Comparison of ENCODE assay signal across 14 cellular contexts in genomic region chr3:123379041-123379830, GRCh38.
"Had no signal": no experiment of that assay in that cellular context is flagged by ENCODE, and none has a peak within 500 bp of the region (broad histone marks: within the 10 kb centered on the region; RNA-seq: fewer than 3 reads in every experiment).

No MANE protein-coding gene starts in this region.

- DNase-seq: activated CD4-positive, CD25-positive, alpha-beta regulatory T cell treated with anti-CD3 and anti-CD28 coated beads, Interleukin-2, amount 50 U/mL, for 72 hours; activated naive CD4-positive, alpha-beta T cell treated with Interleukin-2 at 50 U/mL for 16 hours; activated naive CD8-positive, alpha-beta T cell treated with anti-CD3 and anti-CD28 coated beads, Interleukin-2, amount 50 U/mL, for 24 hours; aorta; midbrain; pancreas; retina; stimulated activated CD4-positive, alpha-beta T cell treated with anti-CD3 and anti-CD28 coated beads, Interleukin-15, amount 100 ng/mL, for 24 hours; stimulated activated CD4-positive, alpha-beta T cell treated with anti-CD3 and anti-CD28 coated beads, Interleukin-4, amount 100 ng/mL, for 1 hour; stimulated activated naive B cell treated with anti-CD40 and anti-IgM and Interleukin-4, amounts not matched to agents 10 μg/mL and 1 μg/mL and 100 μg/mL, for 72 hours; T-cell had no signal

- H3K27ac ChIP-seq: breast epithelium, pancreas, skin epidermis had no signal

- H3K4me1 ChIP-seq: breast epithelium, pancreas had no signal

- H3K9me3 ChIP-seq: breast epithelium, pancreas had no signal

- H3K36me3 ChIP-seq: breast epithelium, pancreas had no signal

- ATAC-seq: activated naive CD8-positive, alpha-beta T cell treated with anti-CD3 and anti-CD28 coated beads, Interleukin-2, amount 50 U/mL, for 24 hours; pancreas; stimulated activated naive B cell treated with anti-CD40 and anti-IgM and Interleukin-4, amounts not matched to agents 10 μg/mL and 1 μg/mL and 100 μg/mL, for 72 hours; T-cell had no signal

- H3K27me3 ChIP-seq: breast epithelium, pancreas had no signal

- H3K4me3 ChIP-seq: breast epithelium, lung, pancreas, skin epidermis had no signal
